ENCODE assay signal across 10 cellular contexts in genomic region chr9:2260401-2261306, GRCh38.
DNase-seq lines count a peak whose midpoint lies in the region; ATAC-seq and TF ChIP-seq lines count a peak whose summit lies in the region.
"Had no signal": no experiment of that assay in that cellular context is flagged by ENCODE, and none has a peak within 500 bp of the region (broad histone marks: within the 10 kb centered on the region; RNA-seq: fewer than 3 reads in every experiment).

No MANE protein-coding gene starts in this region.

- H3F3A ChIP-seq in SK-N-SH (replicated peaks; ENCODE audit: insufficient read depth) = no peaks in the 10 kb centered on the region

- H3K9me3 ChIP-seq in SK-N-SH = no peaks in the 10 kb centered on the region
- H3K9me3 ChIP-seq: heart right ventricle, neutrophil had no signal

- H3K4me1 Mint-ChIP-seq in HFFc6 (ENCODE audit: low read depth) = peaks cover 16% of the 10 kb centered on the region

- H3K27me3 ChIP-seq in SK-N-SH (ENCODE audit: insufficient read depth) (no peaks in the 10 kb centered on the region; the same call in 1 of the 2 replicates), kidney epithelial cell (ENCODE audit: control insufficient read depth, insufficient read depth, low read length) (no peaks in the 10 kb centered on the region)
- H3K27me3 ChIP-seq: heart right ventricle, neutrophil had no signal

- H3K4me2 ChIP-seq in SK-N-SH = peak overlapping the region; percentile 48

- ATAC-seq in left lobe of liver (no peak), HG03378 (IDR thresholded peaks at IDR 0.05; ENCODE audit: unreplicated experiment) (no peak)

- H3K4me3 ChIP-seq in SK-N-SH (ENCODE audit: low read depth in 2 of 2, low read length in 1 of 2) (no peak overlapping the region), kidney epithelial cell (ENCODE audit: low read depth, low read length) (no peak overlapping the region)
- H3K4me3 ChIP-seq: heart right ventricle had no signal

- no peak overlapping the region for H3K4me3 Mint-ChIP-seq in HFFc6

- peaks cover 16% of the 10 kb centered on the region for H3K27me3 Mint-ChIP-seq in HFFc6 (ENCODE audit: insufficient read depth)

- no peak for TF ChIP-seq CTCF in HFFc6 (IDR thresholded peaks at IDR 0.05)
- TF ChIP-seq CTCF in SK-N-SH (IDR thresholded peaks at IDR 0.05) = no peak
- TF ChIP-seq CTCF in kidney epithelial cell (IDR thresholded peaks at IDR 0.05; ENCODE audit: insufficient read depth, low read length, poor library complexity, severe bottlenecking) = no peak

- no peaks in the 10 kb centered on the region for H4K20me1 ChIP-seq in SK-N-SH (ENCODE audit: insufficient read depth)

- no peaks in the 10 kb centered on the region for H3K9me3 Mint-ChIP-seq in HFFc6

- peak overlapping the region in 1 of 2 experiments; percentile 21; a peak in 1 of 4 replicates for H3K27ac ChIP-seq in SK-N-SH (ENCODE audit: low read depth in 2 of 2, low read length in 1 of 2)
- H3K27ac ChIP-seq: heart right ventricle, neutrophil had no signal

- H3K9ac ChIP-seq in SK-N-SH = 0 out of 2 replicates have a peak overlapping the region, but pooled peaks have one; percentile 14

- no peaks in the 10 kb centered on the region for H3K36me3 Mint-ChIP-seq in HFFc6 (ENCODE audit: low read depth)

- H3K9me2 ChIP-seq in SK-N-SH = no peaks in the 10 kb centered on the region

- H2AFZ ChIP-seq in SK-N-SH (ENCODE audit: low read depth) = peak overlapping the region; percentile 77

- no peak overlapping the region for H3K27ac Mint-ChIP-seq in HFFc6

- no peaks in the 10 kb centered on the region for H3K36me3 ChIP-seq in SK-N-SH (replicated peaks in 1 of 2; ENCODE audit: control insufficient read depth in 1 of 2, insufficient read depth in 2 of 2, low read length in 1 of 2)
- H3K36me3 ChIP-seq in kidney epithelial cell (ENCODE audit: control insufficient read depth, insufficient read depth, low read length) = no peaks in the 10 kb centered on the region
- H3K36me3 ChIP-seq: heart right ventricle, neutrophil had no signal

- no peaks in the 10 kb centered on the region for H3K79me2 ChIP-seq in SK-N-SH (ENCODE audit: insufficient read depth)

- no peak for TF ChIP-seq RAD21 in SK-N-SH (IDR thresholded peaks at IDR 0.05; ENCODE audit: low read length)

- POLR2A ChIA-PET in SK-N-SH (lab: Yijun Ruan, JAX) = no interaction called here

- DNase-seq in AG08396 (ENCODE audit: low spot score) (peak; percentile 54), HFFc6 (peak; percentile 15), SK-N-SH (no peak), kidney epithelial cell (ENCODE audit: low read depth) (peak; percentile 64), iPS-NIHi7 (ENCODE audit: extremely low spot score) (no peak), left lobe of liver (ENCODE audit: low spot score) (no peak), 8988T (no peak)
- DNase-seq: heart right ventricle had no signal

- 46% methylated on average over 2 of the region's 3 CpGs for WGBS in SK-N-SH (ENCODE audit: low lambda C conversion rate)

- CTCF ChIA-PET in SK-N-SH (lab: Yijun Ruan, JAX) = no interaction called here

- no peak for TF ChIP-seq EP300 in SK-N-SH (IDR thresholded peaks at IDR 0.05; ENCODE audit: borderline replicate concordance in 1 of 2, low read depth in 1 of 2, low read length in 1 of 2)

- peaks cover 0 to 4% of the 10 kb centered on the region in 2 experiments; a peak in 2 of 4 replicates for H3K4me1 ChIP-seq in SK-N-SH (ENCODE audit: control insufficient read depth in 1 of 2, insufficient read depth in 2 of 2, low read depth in 1 of 2, low read length in 1 of 2)

TF ChIP-seq in SK-N-SH, 30 proteins besides CTCF, POLR2A, EP300 and RAD21:
- TF ChIP-seq TCF12 (IDR thresholded peaks at IDR 0.05) (peak; percentile 17; the same call in 1 of the 2 replicates), FOSL2 (IDR thresholded peaks at IDR 0.05; ENCODE audit: borderline replicate concordance, low read depth) (peak; percentile 71), MXI1 (IDR thresholded peaks at IDR 0.05; ENCODE audit: low read depth, low read length) (no peak)
TF ChIP-seq in SK-N-SH: peak in this region for 2.

Comparison
In these comparisons a context has a peak if more than half of its experiments do, and no peak if none do; other contexts are left out.
1. DNase-seq: peak in AG08396 (single experiment), HFFc6 (single experiment) and kidney epithelial cell (single experiment); none in SK-N-SH (single experiment), iPS-NIHi7 (single experiment), left lobe of liver (single experiment) and 8988T (single experiment).